ENCODE assay signal across 8 cellular contexts in the genomic region with DNA sequence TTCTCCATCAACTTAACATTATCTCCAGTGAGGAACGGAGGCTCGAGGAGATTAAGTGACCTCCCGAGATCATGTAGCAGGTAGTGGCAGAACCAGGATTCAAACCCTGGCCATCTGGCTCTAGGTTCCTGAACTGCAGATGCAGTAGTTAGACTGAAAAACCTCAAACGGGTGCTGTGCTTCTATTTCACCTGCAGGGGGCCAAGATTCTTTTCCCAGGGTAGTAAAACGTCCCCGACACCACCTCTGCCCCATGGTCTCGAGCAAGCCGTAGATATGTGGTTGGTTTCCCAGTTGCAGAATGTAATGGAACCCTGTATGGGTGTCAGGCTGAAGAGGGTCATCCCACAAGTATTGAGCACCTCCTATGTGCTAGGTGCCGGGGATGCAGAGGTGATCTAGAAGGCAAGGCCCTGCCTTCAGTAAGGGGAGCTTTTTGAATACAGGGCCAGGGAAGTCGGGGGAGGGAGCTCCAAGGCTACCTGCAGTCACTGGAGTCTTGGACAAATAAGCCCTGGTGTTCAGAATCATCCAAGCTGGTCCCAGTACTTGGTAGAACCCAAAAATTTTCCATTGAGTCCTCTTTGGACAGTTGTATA.
A peak's percentile ranks its signal among the peaks of the same experiment; 100 is the strongest.
DNase-seq lines count a peak whose midpoint lies in the region; ATAC-seq, FAIRE-seq and TF ChIP-seq lines count a peak whose summit lies in the region.

No MANE protein-coding gene starts in this region.

- H2AK5ac ChIP-seq in H1 (ENCODE audit: low read depth, low read length) = peak overlapping the region; percentile 6; the same call in 1 of the 2 replicates

- intact Hi-C loops in activated naive CD4-positive, alpha-beta T cell treated with anti-CD3 and anti-CD28 coated beads for 36 hours (cut with micrococcal nuclease) = no loop called here

- H3K23ac ChIP-seq in H1 (ENCODE audit: insufficient read length) = no peak overlapping the region

- H2BK120ac ChIP-seq in H1 (replicated peaks; ENCODE audit: low read depth, low read length) = no peak overlapping the region

- no peak overlapping the region for H3K18ac ChIP-seq in H1 (ENCODE audit: extremely low read depth, low read length)

- H3K4me1 ChIP-seq in H1 (replicated peaks in 1 of 4; ENCODE audit: control insufficient read depth in 3 of 4, insufficient read depth in 4 of 4, low read length in 3 of 4) = peaks cover 1 to 16% (median 12%) of the 10 kb centered on the region in 4 experiments; a peak in 5 of 7 replicates

- peaks cover 9% of the 10 kb centered on the region for H3K4me1 Mint-ChIP-seq in activated naive CD4-positive, alpha-beta T cell treated with anti-CD3 and anti-CD28 coated beads for 36 hours (ENCODE audit: low read depth)
- H3K4me1 Mint-ChIP-seq in stimulated activated memory B cell treated with anti-CD40 and anti-IgM and Interleukin-4, amounts not matched to agents 10 μg/mL and 1 μg/mL and 100 μg/mL, for 72 hours = peaks cover 78% of the 10 kb centered on the region

- peak; percentile 47 to 77 (median 77) for TF ChIP-seq CTCF in H1 (IDR thresholded peaks at IDR 0.05; ENCODE audit: control extremely low read depth in 1 of 3, insufficient read depth in 1 of 3, low read depth in 1 of 3, low read length in 3 of 3)

- H3K9me3 Mint-ChIP-seq in activated naive CD4-positive, alpha-beta T cell treated with anti-CD3 and anti-CD28 coated beads for 36 hours = no peaks in the 10 kb centered on the region
- H3K9me3 Mint-ChIP-seq in stimulated activated memory B cell treated with anti-CD40 and anti-IgM and Interleukin-4, amounts not matched to agents 10 μg/mL and 1 μg/mL and 100 μg/mL, for 72 hours = no peaks in the 10 kb centered on the region

- H3K36me3 ChIP-seq in H1 (ENCODE audit: control insufficient read depth in 2 of 4, insufficient read depth in 4 of 4, low read length in 3 of 4) = no peaks in the 10 kb centered on the region

- no peaks in the 10 kb centered on the region for H3K27me3 ChIP-seq in H1 (replicated peaks in 1 of 4; ENCODE audit: control insufficient read depth in 3 of 4, extremely low read depth in 1 of 4, insufficient read depth in 3 of 4, low read length in 3 of 4)

- H3K4me3 Mint-ChIP-seq in activated naive CD4-positive, alpha-beta T cell treated with anti-CD3 and anti-CD28 coated beads for 36 hours = no peak overlapping the region
- no peak overlapping the region for H3K4me3 Mint-ChIP-seq in stimulated activated memory B cell treated with anti-CD40 and anti-IgM and Interleukin-4, amounts not matched to agents 10 μg/mL and 1 μg/mL and 100 μg/mL, for 72 hours

- H2AFZ ChIP-seq in H1 (ENCODE audit: low read length) = no peak overlapping the region

- DNase-seq in activated naive CD4-positive, alpha-beta T cell treated with anti-CD3 and anti-CD28 coated beads for 36 hours = peak; percentile 37
- DNase-seq in activated naive CD4-positive, alpha-beta T cell treated with anti-CD3 and anti-CD28 coated beads, Interleukin-2, amount 50 U/mL, for 16 hours = no peak
- peak; percentile 29 for DNase-seq in NCI-H69 (lab: John Stamatoyannopoulos, UW)
- DNase-seq in H1 (ENCODE audit: low read depth in 1 of 2, low spot score in 2 of 2) = peak in 1 of 2 experiments; percentile 72
- DNase-seq in HK-2 (ENCODE audit: unreplicated experiment) = no peak
- DNase-seq in NCI-H446 (lab: John Stamatoyannopoulos, UW) = no peak

- H3K27ac ChIP-seq in H1 (ENCODE audit: low read depth, low read length) = no peak overlapping the region

- no peaks in the 10 kb centered on the region for H3K9me3 ChIP-seq in H1 (ENCODE audit: insufficient read depth in 2 of 2, low read depth in 1 of 2, low read length in 1 of 2)

- H4K5ac ChIP-seq in H1 (ENCODE audit: insufficient read length, low read depth, low read length) = no peak overlapping the region

- POLR2A ChIA-PET in H1 (lab: Charles Lee; ENCODE audit: partially characterized antibody) = no interaction called here

- WGBS in H1 (ENCODE audit: extremely low coverage in 1 of 2, insufficient coverage in 1 of 2, insufficient read length in 1 of 2, insufficient replicate concordance in 2 of 2, low coverage in 1 of 2, low lambda C conversion rate in 2 of 2, missing lambda C conversion rate in 1 of 2), 2 experiments = 79% methylated on average over 10 of the region's 10 CpGs; no CpG with 5 or more reads in 1 of the 2 experiments

- peak; percentile 36 to 66 for TF ChIP-seq RAD21 in H1 (IDR thresholded peaks at IDR 0.05 in 1 of 2, conservative IDR thresholded peaks at IDR 0.05 in 1 of 2; ENCODE audit: low read depth in 2 of 2, low read length in 2 of 2)

- no peaks in the 10 kb centered on the region for H3K79me2 ChIP-seq in H1 (ENCODE audit: control insufficient read depth in 1 of 2, insufficient read depth in 2 of 2, low read length in 2 of 2)

- no peak overlapping the region for H3K4me2 ChIP-seq in H1 (ENCODE audit: insufficient read depth in 1 of 2, low read depth in 2 of 2, low read length in 2 of 2)

- no peak overlapping the region for H2BK5ac ChIP-seq in H1 (ENCODE audit: low read depth, low read length)

- H3K23me2 ChIP-seq in H1 (ENCODE audit: low read depth, low read length) = no peaks in the 10 kb centered on the region; the same call in 1 of the 2 replicates

- H4K8ac ChIP-seq in H1 (ENCODE audit: extremely low read depth, insufficient read depth, low read length) = no peak overlapping the region

- H3K79me1 ChIP-seq in H1 (ENCODE audit: low read depth, low read length) = no peaks in the 10 kb centered on the region

- TF ChIP-seq EP300 in H1 (IDR thresholded peaks at IDR 0.05; ENCODE audit: borderline replicate concordance in 1 of 2, low read depth in 2 of 2, low read length in 2 of 2) = no peak

- FAIRE-seq in H1 (lab: Jason Lieb, UNC) = peak; percentile 71

- no peak overlapping the region for H3K9ac ChIP-seq in H1 (replicated peaks in 1 of 4; ENCODE audit: extremely low read depth in 1 of 4, low read depth in 3 of 4, low read length in 3 of 4)

- no peak overlapping the region for H4K91ac ChIP-seq in H1 (replicated peaks; ENCODE audit: insufficient read length, low read length)

- ATAC-seq in stimulated activated memory B cell treated with anti-CD40 and anti-IgM and Interleukin-4, amounts not matched to agents 10 μg/mL and 1 μg/mL and 100 μg/mL, for 72 hours = no peak
- no peak for ATAC-seq in GM18505 (IDR thresholded peaks at IDR 0.05; ENCODE audit: unreplicated experiment)

- no peak overlapping the region for H3K4me3 ChIP-seq in H1 (ENCODE audit: extremely low read depth in 1 of 4, insufficient read depth in 2 of 4, low read depth in 3 of 4, low read length in 4 of 4)

- no peak overlapping the region for H3K4ac ChIP-seq in H1 (replicated peaks; ENCODE audit: insufficient read length, low read depth, low read length)

- H2BK12ac ChIP-seq in H1 (ENCODE audit: low read depth, low read length) = no peak overlapping the region

- H3K14ac ChIP-seq in H1 (ENCODE audit: insufficient read length) = no peak overlapping the region

- TF ChIP-seq POLR2A in H1 (IDR thresholded peaks at IDR 0.05; ENCODE audit: control extremely low read depth in 1 of 2, low read depth in 2 of 2, low read length in 2 of 2) (no peak), GM18505 (IDR thresholded peaks at IDR 0.05; ENCODE audit: borderline replicate concordance, extremely low read depth, insufficient read depth, insufficient read length) (no peak)

- H3K27ac Mint-ChIP-seq in activated naive CD4-positive, alpha-beta T cell treated with anti-CD3 and anti-CD28 coated beads for 36 hours = no peak overlapping the region
- H3K27ac Mint-ChIP-seq in stimulated activated memory B cell treated with anti-CD40 and anti-IgM and Interleukin-4, amounts not matched to agents 10 μg/mL and 1 μg/mL and 100 μg/mL, for 72 hours = peak overlapping the region; percentile 23

- no peak overlapping the region for H2BK15ac ChIP-seq in H1 (ENCODE audit: low read length)

- CTCF ChIA-PET in activated naive CD4-positive, alpha-beta T cell treated with anti-CD3 and anti-CD28 coated beads for 36 hours (lab: Charles Lee) = interaction anchor here (0.7 to 1.2 kb wide), 5 partner anchors 8 to 136 kb away, joined by 3 to 5 read pairs (median 4); no protein-coding TSS in a partner anchor
- CTCF ChIA-PET in H1 (lab: Charles Lee; ENCODE audit: partially characterized antibody) = interaction anchor here (0.6 to 2.2 kb wide), 34 partner anchors 8 to 428 kb away, joined by 3 to 28 read pairs (median 4); a partner anchor contains a TSS

- H3K36me3 Mint-ChIP-seq in activated naive CD4-positive, alpha-beta T cell treated with anti-CD3 and anti-CD28 coated beads for 36 hours (ENCODE audit: low read depth) = no peaks in the 10 kb centered on the region
- H3K36me3 Mint-ChIP-seq in stimulated activated memory B cell treated with anti-CD40 and anti-IgM and Interleukin-4, amounts not matched to agents 10 μg/mL and 1 μg/mL and 100 μg/mL, for 72 hours = peaks cover 42% of the 10 kb centered on the region

- H3K56ac ChIP-seq in H1 (replicated peaks; ENCODE audit: insufficient read length, low read depth, low read length) = no peak overlapping the region

- H3K27me3 Mint-ChIP-seq in activated naive CD4-positive, alpha-beta T cell treated with anti-CD3 and anti-CD28 coated beads for 36 hours (ENCODE audit: low read depth) = no peaks in the 10 kb centered on the region
- H3K27me3 Mint-ChIP-seq in stimulated activated memory B cell treated with anti-CD40 and anti-IgM and Interleukin-4, amounts not matched to agents 10 μg/mL and 1 μg/mL and 100 μg/mL, for 72 hours = no peaks in the 10 kb centered on the region

- no peak overlapping the region for H2BK20ac ChIP-seq in H1 (ENCODE audit: low read length)

- no peaks in the 10 kb centered on the region for H4K20me1 ChIP-seq in H1 (replicated peaks in 1 of 2; ENCODE audit: control insufficient read depth in 1 of 2, insufficient read depth in 2 of 2, low read length in 2 of 2)

TF ChIP-seq in H1, 55 proteins besides CTCF, POLR2A, EP300 and RAD21 (continues in another document):
- no peak for TF ChIP-seq HDAC6 (IDR thresholded peaks at IDR 0.05; ENCODE audit: low read depth, low read length)
- no peak for TF ChIP-seq RBBP5 (IDR thresholded peaks at IDR 0.05; ENCODE audit: borderline replicate concordance, low read depth, low read length)
- TF ChIP-seq ZNF274 (IDR thresholded peaks at IDR 0.05; ENCODE audit: borderline replicate concordance, extremely low read depth, low read length) = no peak
- TF ChIP-seq TAF7 (optimal IDR thresholded peaks at IDR 0.05; ENCODE audit: borderline replicate concordance, low read depth, low read length) = no peak
- no peak for TF ChIP-seq HDAC2 (IDR thresholded peaks at IDR 0.05; ENCODE audit: borderline replicate concordance in 1 of 2, low read depth in 2 of 2, low read length in 2 of 2)
- TF ChIP-seq, protein P1, sequence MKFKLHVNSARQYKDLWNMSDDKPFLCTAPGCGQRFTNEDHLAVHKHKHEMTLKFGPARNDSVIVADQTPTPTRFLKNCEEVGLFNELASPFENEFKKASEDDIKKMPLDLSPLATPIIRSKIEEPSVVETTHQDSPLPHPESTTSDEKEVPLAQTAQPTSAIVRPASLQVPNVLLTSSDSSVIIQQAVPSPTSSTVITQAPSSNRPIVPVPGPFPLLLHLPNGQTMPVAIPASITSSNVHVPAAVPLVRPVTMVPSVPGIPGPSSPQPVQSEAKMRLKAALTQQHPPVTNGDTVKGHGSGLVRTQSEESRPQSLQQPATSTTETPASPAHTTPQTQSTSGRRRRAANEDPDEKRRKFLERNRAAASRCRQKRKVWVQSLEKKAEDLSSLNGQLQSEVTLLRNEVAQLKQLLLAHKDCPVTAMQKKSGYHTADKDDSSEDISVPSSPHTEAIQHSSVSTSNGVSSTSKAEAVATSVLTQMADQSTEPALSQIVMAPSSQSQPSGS (IDR thresholded peaks at IDR 0.05; ENCODE audit: low read length) = no peak

Comparison
In these comparisons a context has a peak if more than half of its experiments do, and no peak if none do; other contexts are left out.
1. DNase-seq: peak in activated naive CD4-positive, alpha-beta T cell treated with anti-CD3 and anti-CD28 coated beads for 36 hours (single experiment) and NCI-H69 (single experiment); none in activated naive CD4-positive, alpha-beta T cell treated with anti-CD3 and anti-CD28 coated beads, Interleukin-2, amount 50 U/mL, for 16 hours (single experiment), HK-2 (single experiment) and NCI-H446 (0 of 2).